17 cellular contexts compared by ENCODE assay signal in genomic region chr10:31924833-31925232, GRCh38. TPM values are rescaled to one million over a fixed set of nuclear protein-coding genes. Genes with fewer than 3 reads are reported as not detected.
DNase-seq lines count a peak whose midpoint lies in the region; ATAC-seq and TF ChIP-seq lines count a peak whose summit lies in the region.
"Had no signal": no experiment of that assay in that cellular context is flagged by ENCODE, and none has a peak within 500 bp of the region (broad histone marks: within the 10 kb centered on the region; RNA-seq: fewer than 3 reads in every experiment).

No MANE protein-coding gene starts in this region.

- H3K27me3 Mint-ChIP-seq in activated CD8-positive, alpha-beta T cell treated with anti-CD3 and anti-CD28 coated beads for 36 hours: no peaks in the 10 kb centered on the region
- no peaks in the 10 kb centered on the region for H3K27me3 Mint-ChIP-seq in activated CD8-positive, alpha-beta T cell treated with anti-CD3 and anti-CD28 coated beads, Interleukin-2, amount 10 ng/mL, durations not matched to agents 7 days and 5 days (ENCODE audit: low read depth)
- H3K27me3 Mint-ChIP-seq: CD4-positive, alpha-beta memory T cell had no signal

- peaks cover 3% of the 10 kb centered on the region; the same call in 1 of the 2 replicates for H3K36me3 ChIP-seq in BLaER1
- no peaks in the 10 kb centered on the region; the same call in 1 of the 2 replicates for H3K36me3 ChIP-seq in Loucy (ENCODE audit: insufficient read depth, low read length)
- no peaks in the 10 kb centered on the region for H3K36me3 ChIP-seq in hepatocyte (replicated peaks; ENCODE audit: insufficient read depth, low read depth)

- H3K36me3 Mint-ChIP-seq in activated CD8-positive, alpha-beta T cell treated with anti-CD3 and anti-CD28 coated beads for 36 hours (ENCODE audit: low read depth): peaks cover 2% of the 10 kb centered on the region
- H3K36me3 Mint-ChIP-seq in activated CD8-positive, alpha-beta T cell treated with anti-CD3 and anti-CD28 coated beads, Interleukin-2, amount 10 ng/mL, durations not matched to agents 7 days and 5 days (ENCODE audit: low read depth): peaks cover 2% of the 10 kb centered on the region

- TF ChIP-seq CTCF in activated CD8-positive, alpha-beta T cell treated with anti-CD3 and anti-CD28 coated beads for 36 hours (IDR thresholded peaks at IDR 0.05): no peak
- TF ChIP-seq CTCF in Loucy (conservative IDR thresholded peaks at IDR 0.05; ENCODE audit: low read length) (no peak), hepatocyte (IDR thresholded peaks at IDR 0.05; ENCODE audit: poor library complexity) (no peak)

- H3K4me3 Mint-ChIP-seq in activated CD8-positive, alpha-beta T cell treated with anti-CD3 and anti-CD28 coated beads for 36 hours: no peak overlapping the region
- H3K4me3 Mint-ChIP-seq in activated CD8-positive, alpha-beta T cell treated with anti-CD3 and anti-CD28 coated beads, Interleukin-2, amount 10 ng/mL, durations not matched to agents 7 days and 5 days: no peak overlapping the region

- CTCF ChIA-PET in activated CD8-positive, alpha-beta T cell treated with anti-CD3 and anti-CD28 coated beads for 36 hours (lab: Charles Lee): no interaction called here
- CTCF ChIA-PET in activated CD8-positive, alpha-beta T cell treated with anti-CD3 and anti-CD28 coated beads, Interleukin-2, amount 10 ng/mL, durations not matched to agents 7 days and 5 days (lab: Charles Lee): no interaction called here

- ATAC-seq in activated CD8-positive, alpha-beta T cell treated with anti-CD3 and anti-CD28 coated beads for 36 hours: no peak
- no peak for ATAC-seq in activated CD8-positive, alpha-beta T cell treated with anti-CD3 and anti-CD28 coated beads, Interleukin-2, amount 10 ng/mL, durations not matched to agents 7 days and 5 days
- ATAC-seq in GM21576 (IDR thresholded peaks at IDR 0.05; ENCODE audit: unreplicated experiment): no peak
- no peak for ATAC-seq in Right ventricle myocardium inferior

- peaks cover 52% of the 10 kb centered on the region for H3K4me1 Mint-ChIP-seq in activated CD8-positive, alpha-beta T cell treated with anti-CD3 and anti-CD28 coated beads for 36 hours (ENCODE audit: low read depth)
- peaks cover 65% of the 10 kb centered on the region for H3K4me1 Mint-ChIP-seq in activated CD8-positive, alpha-beta T cell treated with anti-CD3 and anti-CD28 coated beads, Interleukin-2, amount 10 ng/mL, durations not matched to agents 7 days and 5 days (ENCODE audit: low read depth)

- H3K27ac Mint-ChIP-seq in activated CD8-positive, alpha-beta T cell treated with anti-CD3 and anti-CD28 coated beads for 36 hours: peak overlapping the region; percentile 63
- no peak overlapping the region for H3K27ac Mint-ChIP-seq in activated CD8-positive, alpha-beta T cell treated with anti-CD3 and anti-CD28 coated beads, Interleukin-2, amount 10 ng/mL, durations not matched to agents 7 days and 5 days

- peaks cover 5% of the 10 kb centered on the region; the same call in 1 of the 2 replicates for H3F3A ChIP-seq in Loucy (ENCODE audit: low read depth)

- H3K27ac ChIP-seq in BLaER1 (no peak overlapping the region), hepatocyte (no peak overlapping the region)
- H3K27ac ChIP-seq: KMS-11 had no signal

- H3K4me2 ChIP-seq in BLaER1 (peak overlapping the region; percentile 28; the same call in 1 of the 2 replicates), Loucy (ENCODE audit: low read depth, low read length, poor library complexity, severe bottlenecking) (peak overlapping the region; percentile 96), hepatocyte (peak overlapping the region; percentile 87)
- H3K4me2 ChIP-seq: KMS-11 had no signal

- H3K9ac ChIP-seq in BLaER1 (no peak overlapping the region), Loucy (ENCODE audit: low read depth, low read length, poor library complexity, severe bottlenecking) (no peak overlapping the region)
- H3K9ac ChIP-seq: KMS-11 had no signal

- intact Hi-C loops in activated CD8-positive, alpha-beta T cell treated with anti-CD3 and anti-CD28 coated beads for 36 hours (cut with micrococcal nuclease): no loop called here
- intact Hi-C loops in Right ventricle myocardium inferior (cut with DNase I): loop anchor here (5.0 kb wide), 3 partner anchors 63 to 132 kb away; partner anchors contain the start of gene KIF5B

- H3K27me3 ChIP-seq in BLaER1 (no peaks in the 10 kb centered on the region), Loucy (ENCODE audit: insufficient read depth, low read length, poor library complexity, severe bottlenecking) (no peaks in the 10 kb centered on the region), hepatocyte (no peaks in the 10 kb centered on the region)

- no peak for DNase-seq in activated CD8-positive, alpha-beta T cell treated with anti-CD3 and anti-CD28 coated beads for 36 hours
- no peak for DNase-seq in activated CD8-positive, alpha-beta T cell treated with anti-CD3 and anti-CD28 coated beads, Interleukin-2, amount 10 ng/mL, durations not matched to agents 7 days and 5 days
- DNase-seq in hepatocyte (ENCODE audit: low spot score) (no peak), C1 segment of cervical spinal cord (lab: John Stamatoyannopoulos, UW) (no peak), Right ventricle myocardium inferior (ENCODE audit: missing footprints) (no peak)
- DNase-seq: MM.1S, NCI-H1105 treated with DMSO at 0.1 percent for 48 hours, NCI-H1930, NCI-H2171 treated with DMSO at 0.1 percent for 48 hours, NCI-H510A, NCI-H82, Right ventricle myocardium superior had no signal

- H4K20me1 ChIP-seq in BLaER1 (peaks cover 82% of the 10 kb centered on the region), Loucy (ENCODE audit: insufficient read depth, low read length, poor library complexity, severe bottlenecking) (peaks cover 44% of the 10 kb centered on the region), hepatocyte (ENCODE audit: insufficient read depth, poor library complexity, severe bottlenecking) (peaks cover 70% of the 10 kb centered on the region)

- H2AFZ ChIP-seq in Loucy (ENCODE audit: low read length) (no peak overlapping the region), hepatocyte (no peak overlapping the region)

- H3K79me2 ChIP-seq in Loucy (ENCODE audit: insufficient read depth, low read length) (peaks cover 73% of the 10 kb centered on the region), hepatocyte (peaks cover 82% of the 10 kb centered on the region)

- H3K9me3 ChIP-seq in BLaER1 (peaks cover 8% of the 10 kb centered on the region; the same call in 1 of the 2 replicates), Loucy (ENCODE audit: insufficient read depth, low read depth, low read length) (no peaks in the 10 kb centered on the region), hepatocyte (ENCODE audit: low read depth) (no peaks in the 10 kb centered on the region)

- POLR2A ChIA-PET in activated CD8-positive, alpha-beta T cell treated with anti-CD3 and anti-CD28 coated beads for 36 hours (lab: Charles Lee): no interaction called here
- POLR2A ChIA-PET in activated CD8-positive, alpha-beta T cell treated with anti-CD3 and anti-CD28 coated beads, Interleukin-2, amount 10 ng/mL, durations not matched to agents 7 days and 5 days (lab: Charles Lee): no interaction called here

- H3K4me1 ChIP-seq in BLaER1 (peaks cover 50% of the 10 kb centered on the region), Loucy (ENCODE audit: insufficient read depth, low read length, poor library complexity, severe bottlenecking) (peaks cover 54% of the 10 kb centered on the region), hepatocyte (ENCODE audit: insufficient read depth) (peaks cover 11% of the 10 kb centered on the region)

- H3K9me3 Mint-ChIP-seq in activated CD8-positive, alpha-beta T cell treated with anti-CD3 and anti-CD28 coated beads for 36 hours: no peaks in the 10 kb centered on the region
- no peaks in the 10 kb centered on the region for H3K9me3 Mint-ChIP-seq in activated CD8-positive, alpha-beta T cell treated with anti-CD3 and anti-CD28 coated beads, Interleukin-2, amount 10 ng/mL, durations not matched to agents 7 days and 5 days (ENCODE audit: insufficient read depth)

- WGBS in hepatocyte (ENCODE audit: low lambda C conversion rate, missing lambda C conversion rate): 86% methylated on average over 3 of the region's 3 CpGs

- no peaks in the 10 kb centered on the region for H3K9me2 ChIP-seq in Loucy (replicated peaks; ENCODE audit: low read depth, low read length)
- no peaks in the 10 kb centered on the region for H3K9me2 ChIP-seq in hepatocyte (replicated peaks; ENCODE audit: insufficient read depth)

- H3K4me3 ChIP-seq in BLaER1 (no peak overlapping the region), Loucy (ENCODE audit: low read length, poor library complexity, severe bottlenecking) (no peak overlapping the region), hepatocyte (no peak overlapping the region)

RNA-seq across cellular contexts. Expression of gene ARHGAP12, which starts 3.8 kb away (rescaled TPM):
- total RNA-seq in activated CD8-positive, alpha-beta T cell treated with anti-CD3 and anti-CD28 coated beads for 36 hours: 1 to 10 TPM; 4.0 to 4.3 TPM
- 1 to 10 TPM; 4.9 to 5.5 TPM for total RNA-seq in activated CD8-positive, alpha-beta T cell treated with anti-CD3 and anti-CD28 coated beads, Interleukin-2, amount 10 ng/mL, durations not matched to agents 7 days and 5 days
- total RNA-seq in hepatocyte (55.6 and 56.8 TPM in 2 replicates), Right ventricle myocardium inferior (21.5 TPM)
- 14.9 and 16.4 TPM in 2 replicates for polyA plus RNA-seq in hepatocyte

Comparison
In these comparisons a context has a peak if more than half of its experiments do, and no peak if none do; other contexts are left out.
1. H3K4me2 ChIP-seq: peak in every context shown above with its lines; median percentile 96 in Loucy; 87 in hepatocyte; 28 in BLaER1.